In the genomic region with DNA sequence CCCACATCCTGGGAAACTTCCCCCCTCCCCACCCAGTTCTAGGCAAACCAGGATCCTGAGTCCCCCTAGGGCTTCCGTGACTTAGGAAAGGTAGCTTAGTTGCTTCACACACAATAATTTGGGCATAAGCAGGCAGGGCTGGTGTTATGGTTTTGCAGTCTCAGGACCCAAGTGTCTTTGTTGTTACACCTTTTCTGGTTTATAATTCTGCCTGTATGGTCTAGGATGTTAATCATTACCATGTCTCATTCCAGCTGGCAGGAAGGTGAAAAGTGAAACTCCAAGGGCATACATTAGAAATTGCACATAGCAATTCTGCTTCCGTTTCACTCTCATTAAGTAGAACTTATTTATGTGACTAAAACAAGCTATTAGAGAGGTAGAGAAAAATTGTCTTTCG, we compare ENCODE assay signal across 1 cellular context.
TF ChIP-seq lines count a peak whose summit lies in the region.

No MANE protein-coding gene starts in this region.

TF ChIP-seq in SK-N-SH treated with all-trans-retinoic acid at 6 μM for 48 hours, 23 proteins besides CTCF, POLR2A, EP300 and RAD21 (continued from another document):
- TF ChIP-seq POU6F1 (CRISPR knock-in tag; IDR thresholded peaks at IDR 0.05; ENCODE audit: borderline replicate concordance, low read depth) (no peak), ZFP30 (CRISPR knock-in tag; IDR thresholded peaks at IDR 0.05) (no peak), ZNF565 (CRISPR knock-in tag; conservative IDR thresholded peaks at IDR 0.05; ENCODE audit: low read depth) (no peak), SNAI2 (CRISPR knock-in tag; IDR thresholded peaks at IDR 0.05) (no peak)
